ENCODE assay signal across 29 cellular contexts in genomic region chr3:33026267-33026666, GRCh38.
"Had no signal": no experiment of that assay in that cellular context is flagged by ENCODE, and none has a peak within 500 bp of the region (broad histone marks: within the 10 kb centered on the region; RNA-seq: fewer than 3 reads in every experiment).

No MANE protein-coding gene starts in this region.

- H3K9me3 Mint-ChIP-seq: immature natural killer cell; naive thymus-derived CD8-positive, alpha-beta T cell; nephron; neural crest cell; stimulated activated naive CD8-positive, alpha-beta T cell treated with anti-CD3 and anti-CD28 coated beads, Interleukin-15, amount 100 ng/mL, for 72 hours; type B pancreatic cell had no signal

- DNase-seq: hypothalamus; immature natural killer cell; kidney; left colon; left lung; lower lobe of right lung; mammary epithelial cell; mesenchymal stem cell; naive thymus-derived CD8-positive, alpha-beta T cell; occipital lobe; ovary; right lobe of liver; stimulated activated CD4-positive, alpha-beta T cell treated with anti-CD3 and anti-CD28 coated beads, Interleukin-1b, Interleukin-23, amount 100 ng/mL, for 48 hours; stimulated activated CD4-positive, alpha-beta T cell treated with anti-CD3 and anti-CD28 coated beads, Interleukin-2, amount 100 ng/mL, for 48 hours; stimulated activated CD4-positive, alpha-beta T cell treated with anti-CD3 and anti-CD28 coated beads, Interleukin-4, amount 100 ng/mL, for 4 hours; stimulated activated CD8-positive, alpha-beta memory T cell treated with anti-CD3 and anti-CD28 coated beads, Interleukin-4, amount 100 ng/mL, for 48 hours; stimulated activated naive CD4-positive, alpha-beta T cell treated with Interleukin-2 at 50 U/mL for 16 hours; stimulated activated naive CD8-positive, alpha-beta T cell treated with anti-CD3 and anti-CD28 coated beads, Interleukin-15, amount 100 ng/mL, for 72 hours; substantia nigra; uterus had no signal

- ATAC-seq: left colon; left lung; naive thymus-derived CD8-positive, alpha-beta T cell; right lobe of liver; stimulated activated memory B cell treated with anti-CD40 and anti-IgM and Interleukin-4, amounts not matched to agents 10 μg/mL and 1 μg/mL and 100 μg/mL, for 72 hours; stimulated activated naive CD8-positive, alpha-beta T cell treated with anti-CD3 and anti-CD28 coated beads, Interleukin-15, amount 100 ng/mL, for 72 hours had no signal

- H3K4me3 Mint-ChIP-seq: immature natural killer cell; naive thymus-derived CD8-positive, alpha-beta T cell; nephron; neural crest cell; stimulated activated memory B cell treated with anti-CD40 and anti-IgM and Interleukin-4, amounts not matched to agents 10 μg/mL and 1 μg/mL and 100 μg/mL, for 72 hours; stimulated activated naive CD8-positive, alpha-beta T cell treated with anti-CD3 and anti-CD28 coated beads, Interleukin-15, amount 100 ng/mL, for 72 hours; type B pancreatic cell had no signal

- H3K36me3 ChIP-seq: ovary, uterus had no signal

- H3K27me3 Mint-ChIP-seq: naive thymus-derived CD8-positive, alpha-beta T cell; progenitor cell of endocrine pancreas; stimulated activated memory B cell treated with anti-CD40 and anti-IgM and Interleukin-4, amounts not matched to agents 10 μg/mL and 1 μg/mL and 100 μg/mL, for 72 hours; stimulated activated naive CD8-positive, alpha-beta T cell treated with anti-CD3 and anti-CD28 coated beads, Interleukin-15, amount 100 ng/mL, for 72 hours; type B pancreatic cell had no signal

- H3K27ac Mint-ChIP-seq: immature natural killer cell; naive thymus-derived CD8-positive, alpha-beta T cell; nephron; progenitor cell of endocrine pancreas; stimulated activated naive CD8-positive, alpha-beta T cell treated with anti-CD3 and anti-CD28 coated beads, Interleukin-15, amount 100 ng/mL, for 72 hours; type B pancreatic cell had no signal

- H3K27me3 ChIP-seq: left lung, neutrophil, ovary, right atrium auricular region, right lobe of liver, tibial nerve, uterus had no signal

- H3K4me3 ChIP-seq: left lung, lower lobe of right lung, ovary, right atrium auricular region, right lobe of liver, smooth muscle cell, tibial nerve, uterus had no signal

- H3K4me1 Mint-ChIP-seq: nephron, neural crest cell had no signal

- H3K4me1 ChIP-seq: left lung, lower lobe of right lung, right atrium auricular region, right lobe of liver, tibial nerve, uterus had no signal

- H3K27ac ChIP-seq: left lung, lower lobe of right lung, neutrophil, ovary, right atrium auricular region, right lobe of liver, tibial nerve, uterus had no signal

- H3K4me2 ChIP-seq: smooth muscle cell had no signal

- H3K9me3 ChIP-seq: left lung, lower lobe of right lung, neutrophil, ovary, right atrium auricular region, right lobe of liver, tibial nerve, uterus had no signal
